ENCODE assay signal across 1 cellular context in genomic region chr10:133257489-133258065, GRCh38.
TF ChIP-seq lines count a peak whose summit lies in the region.

No MANE protein-coding gene starts in this region.

TF ChIP-seq in HepG2, 621 proteins besides CTCF, POLR2A, EP300 and RAD21 (continued from another document):
- TF ChIP-seq ZNF224 (CRISPR knock-in tag; IDR thresholded peaks at IDR 0.05) (no peak), ATF7-NPFF (CRISPR knock-in tag; IDR thresholded peaks at IDR 0.05; ENCODE audit: low read depth) (no peak), HNRNPLL (IDR thresholded peaks at IDR 0.05; ENCODE audit: low read depth, low read length, poor library complexity, severe bottlenecking) (peak; percentile 30), MYC (CRISPR knock-in tag; IDR thresholded peaks at IDR 0.05; ENCODE audit: borderline replicate concordance) (peak; percentile 47; the same call in 1 of the 2 replicates), ZNF879 (CRISPR knock-in tag; IDR thresholded peaks at IDR 0.05) (no peak), MAX (IDR thresholded peaks at IDR 0.05) (peak; percentile 47; the same call in 1 of the 2 replicates), IKZF4 (CRISPR knock-in tag; IDR thresholded peaks at IDR 0.05; ENCODE audit: borderline replicate concordance, low read depth, not compliant biosample characterization) (no peak), SNRNP70 (IDR thresholded peaks at IDR 0.05; ENCODE audit: low read depth, low read length) (no peak), SOX6 (IDR thresholded peaks at IDR 0.05) (no peak), SOX6 (CRISPR knock-in tag; IDR thresholded peaks at IDR 0.05) (0 out of 2 replicates have a peak, but pooled peaks have one; percentile 13), ZFP82 (CRISPR knock-in tag; IDR thresholded peaks at IDR 0.05; ENCODE audit: borderline replicate concordance) (no peak), ZNF343 (CRISPR knock-in tag; IDR thresholded peaks at IDR 0.05) (no peak), PRPF4 (IDR thresholded peaks at IDR 0.05; ENCODE audit: low read depth, low read length, poor library complexity, severe bottlenecking) (no peak), ZSCAN21 (CRISPR knock-in tag; IDR thresholded peaks at IDR 0.05; ENCODE audit: borderline replicate concordance) (peak; percentile 68; the same call in 1 of the 2 replicates), JARID2 (CRISPR knock-in tag; IDR thresholded peaks at IDR 0.05; ENCODE audit: insufficient replicate concordance) (no peak), ZSCAN25 (CRISPR knock-in tag; IDR thresholded peaks at IDR 0.05) (peak; percentile 68), GATAD2A (CRISPR knock-in tag; IDR thresholded peaks at IDR 0.05) (peak; percentile 29; the same call in 1 of the 2 replicates), ZNF800 (CRISPR knock-in tag; IDR thresholded peaks at IDR 0.05) (0 out of 2 replicates have a peak, but pooled peaks have one; percentile 25), ZNF644 (CRISPR knock-in tag; IDR thresholded peaks at IDR 0.05; ENCODE audit: low read depth) (no peak), CERS6 (CRISPR knock-in tag; IDR thresholded peaks at IDR 0.05) (no peak), DMAP1 (CRISPR knock-in tag; IDR thresholded peaks at IDR 0.05) (no peak), ZBTB33 (CRISPR knock-in tag; IDR thresholded peaks at IDR 0.05) (0 out of 2 replicates have a peak, but pooled peaks have one; percentile 21), ZNF318 (CRISPR knock-in tag; IDR thresholded peaks at IDR 0.05) (no peak), RFXAP (CRISPR knock-in tag; IDR thresholded peaks at IDR 0.05; ENCODE audit: borderline replicate concordance) (no peak)
TF ChIP-seq in HepG2: peak in this region for 21.
